ENCODE assay signal across 8 cellular contexts in the genomic region with DNA sequence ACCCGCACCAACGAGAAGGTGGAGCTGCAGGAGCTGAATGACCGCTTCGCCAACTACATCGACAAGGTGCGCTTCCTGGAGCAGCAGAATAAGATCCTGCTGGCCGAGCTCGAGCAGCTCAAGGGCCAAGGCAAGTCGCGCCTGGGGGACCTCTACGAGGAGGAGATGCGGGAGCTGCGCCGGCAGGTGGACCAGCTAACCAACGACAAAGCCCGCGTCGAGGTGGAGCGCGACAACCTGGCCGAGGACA. TPM values are rescaled to one million over a fixed set of nuclear protein-coding genes. Genes with fewer than 3 reads are reported as not detected.
DNase-seq lines count a peak whose midpoint lies in the region; ATAC-seq and TF ChIP-seq lines count a peak whose summit lies in the region.

No MANE protein-coding gene starts in this region.

- no peaks in the 10 kb centered on the region for H3K27me3 Mint-ChIP-seq in activated CD4-positive, alpha-beta T cell treated with anti-CD3 and anti-CD28 coated beads, Interleukin-2, amount 10 ng/mL, durations not matched to agents 24 days and 14 days

- H2AFZ ChIP-seq in OCI-LY1 (ENCODE audit: low read length), result no peak overlapping the region

- no peak for DNase-seq in activated CD4-positive, alpha-beta T cell treated with anti-CD3 and anti-CD28 coated beads, Interleukin-2, amount 10 ng/mL, durations not matched to agents 24 days and 14 days
- DNase-seq in activated CD4-positive, alpha-beta T cell treated with anti-CD3 and anti-CD28 coated beads, Interleukin-2, amount 50 U/mL, for 1 hour, result no peak
- DNase-seq in epithelial cell of proximal tubule (ENCODE audit: low read depth), result no peak
- DNase-seq in RKO (ENCODE audit: low spot score), result no peak
- no peak for DNase-seq in NK-92 (lab: John Stamatoyannopoulos, UW; ENCODE audit: unreplicated experiment)

- H3K36me3 ChIP-seq in OCI-LY1 (ENCODE audit: insufficient read depth, low read length) (no peaks in the 10 kb centered on the region), rectal smooth muscle tissue (ENCODE audit: control insufficient read depth, insufficient read depth, low read length) (peaks cover 12% of the 10 kb centered on the region)

- no peaks in the 10 kb centered on the region for H3K79me2 ChIP-seq in OCI-LY1 (ENCODE audit: insufficient read depth, low read length)

- H3K4me3 Mint-ChIP-seq in activated CD4-positive, alpha-beta T cell treated with anti-CD3 and anti-CD28 coated beads, Interleukin-2, amount 10 ng/mL, durations not matched to agents 24 days and 14 days, result peak overlapping the region; percentile 96

- no peaks in the 10 kb centered on the region for H3K9me3 Mint-ChIP-seq in activated CD4-positive, alpha-beta T cell treated with anti-CD3 and anti-CD28 coated beads, Interleukin-2, amount 10 ng/mL, durations not matched to agents 24 days and 14 days

- H3K9me2 ChIP-seq in OCI-LY1 (ENCODE audit: low read depth, low read length), result no peaks in the 10 kb centered on the region

- no peak overlapping the region for H3K27ac ChIP-seq in OCI-LY1 (ENCODE audit: low read depth, low read length, poor library complexity, severe bottlenecking)
- peak overlapping the region; percentile 87 for H3K27ac ChIP-seq in rectal smooth muscle tissue (ENCODE audit: low read depth, low read length)

- intact Hi-C loops in activated CD4-positive, alpha-beta T cell treated with anti-CD3 and anti-CD28 coated beads, Interleukin-2, amount 10 ng/mL, durations not matched to agents 24 days and 14 days (cut with micrococcal nuclease), result loop anchor here (2.0 to 5.0 kb wide), 2 partner anchors 413 kb away; partner anchors contain the start of genes RSU1 and STAM

- H3K4me1 Mint-ChIP-seq in activated CD4-positive, alpha-beta T cell treated with anti-CD3 and anti-CD28 coated beads, Interleukin-2, amount 10 ng/mL, durations not matched to agents 24 days and 14 days, result peaks cover 52% of the 10 kb centered on the region

- TF ChIP-seq CTCF in OCI-LY1 (IDR thresholded peaks at IDR 0.05; ENCODE audit: low read length), result no peak
- TF ChIP-seq CTCF in epithelial cell of proximal tubule (conservative IDR thresholded peaks at IDR 0.05; ENCODE audit: low read depth, low read length), result no peak

- H3K36me3 Mint-ChIP-seq in activated CD4-positive, alpha-beta T cell treated with anti-CD3 and anti-CD28 coated beads, Interleukin-2, amount 10 ng/mL, durations not matched to agents 24 days and 14 days (ENCODE audit: low read depth), result peaks cover 45% of the 10 kb centered on the region

- H3K4me1 ChIP-seq in OCI-LY1 (ENCODE audit: insufficient read depth, low read length, severe bottlenecking) (peaks cover 34% of the 10 kb centered on the region), rectal smooth muscle tissue (ENCODE audit: control insufficient read depth, insufficient read depth, low read length) (peaks cover 16% of the 10 kb centered on the region)

- H3K9ac ChIP-seq in OCI-LY1 (ENCODE audit: low read length) (peak overlapping the region; percentile 59; the same call in 1 of the 2 replicates), rectal smooth muscle tissue (ENCODE audit: low read length) (peak overlapping the region; percentile 50)

- peak overlapping the region; percentile 64 for H3K4me3 ChIP-seq in OCI-LY1 (ENCODE audit: low read depth, low read length, poor library complexity, severe bottlenecking)
- H3K4me3 ChIP-seq in epithelial cell of proximal tubule (ENCODE audit: low read depth, low read length), result peak overlapping the region; percentile 87
- H3K4me3 ChIP-seq in rectal smooth muscle tissue (ENCODE audit: low read length), result peak overlapping the region; percentile 91

- peak overlapping the region; percentile 79 for H3K4me2 ChIP-seq in OCI-LY1 (ENCODE audit: low read length)

- peak overlapping the region; percentile 95 for H3K27ac Mint-ChIP-seq in activated CD4-positive, alpha-beta T cell treated with anti-CD3 and anti-CD28 coated beads, Interleukin-2, amount 10 ng/mL, durations not matched to agents 24 days and 14 days

- H3K27me3 ChIP-seq in OCI-LY1 (ENCODE audit: insufficient read depth, low read length), result peaks cover 7% of the 10 kb centered on the region; the same call in 1 of the 2 replicates
- H3K27me3 ChIP-seq in rectal smooth muscle tissue (ENCODE audit: control insufficient read depth, insufficient read depth, low read length), result no peaks in the 10 kb centered on the region

- no peaks in the 10 kb centered on the region for H3F3A ChIP-seq in OCI-LY1 (ENCODE audit: insufficient read depth, low read length)

- no peaks in the 10 kb centered on the region for H4K20me1 ChIP-seq in OCI-LY1 (ENCODE audit: insufficient read depth, low read length)

- no peak for ATAC-seq in GM21515 (IDR thresholded peaks at IDR 0.05; ENCODE audit: unreplicated experiment)

- H3K9me3 ChIP-seq in OCI-LY1 (ENCODE audit: low read length), result no peaks in the 10 kb centered on the region

RNA-seq across cellular contexts. Expression of gene VIM, which starts 1.6 kb away (rescaled TPM):
- total RNA-seq in activated CD4-positive, alpha-beta T cell treated with anti-CD3 and anti-CD28 coated beads, Interleukin-2, amount 10 ng/mL, durations not matched to agents 24 days and 14 days, result 178 and 182 TPM in 2 replicates
- total RNA-seq in epithelial cell of proximal tubule, result 4,845 and 5,023 TPM in 2 replicates

RNA-seq across cellular contexts. Expression of gene TRDMT1, which starts 28.2 kb away (rescaled TPM):
- total RNA-seq in activated CD4-positive, alpha-beta T cell treated with anti-CD3 and anti-CD28 coated beads, Interleukin-2, amount 10 ng/mL, durations not matched to agents 24 days and 14 days, result 3.9 and 5.6 TPM in 2 replicates
- total RNA-seq in epithelial cell of proximal tubule, result 3.1 and 4.6 TPM in 2 replicates

Comparison
In these comparisons a context has a peak if more than half of its experiments do, and no peak if none do; other contexts are left out.
1. RNA of gene VIM, which starts 1.6 kb away (total RNA-seq): 4,845 to 5,023 TPM in epithelial cell of proximal tubule; 178 to 182 TPM in activated CD4-positive, alpha-beta T cell treated with anti-CD3 and anti-CD28 coated beads, Interleukin-2, amount 10 ng/mL, durations not matched to agents 24 days and 14 days; every median in the first group is over 10 times any median in the second.
2. Peak in every context shown above with its lines, with median percentiles within 50 percentile points of each other: H3K4me3 ChIP-seq.